8 cellular contexts compared by ENCODE assay signal in the genomic region with DNA sequence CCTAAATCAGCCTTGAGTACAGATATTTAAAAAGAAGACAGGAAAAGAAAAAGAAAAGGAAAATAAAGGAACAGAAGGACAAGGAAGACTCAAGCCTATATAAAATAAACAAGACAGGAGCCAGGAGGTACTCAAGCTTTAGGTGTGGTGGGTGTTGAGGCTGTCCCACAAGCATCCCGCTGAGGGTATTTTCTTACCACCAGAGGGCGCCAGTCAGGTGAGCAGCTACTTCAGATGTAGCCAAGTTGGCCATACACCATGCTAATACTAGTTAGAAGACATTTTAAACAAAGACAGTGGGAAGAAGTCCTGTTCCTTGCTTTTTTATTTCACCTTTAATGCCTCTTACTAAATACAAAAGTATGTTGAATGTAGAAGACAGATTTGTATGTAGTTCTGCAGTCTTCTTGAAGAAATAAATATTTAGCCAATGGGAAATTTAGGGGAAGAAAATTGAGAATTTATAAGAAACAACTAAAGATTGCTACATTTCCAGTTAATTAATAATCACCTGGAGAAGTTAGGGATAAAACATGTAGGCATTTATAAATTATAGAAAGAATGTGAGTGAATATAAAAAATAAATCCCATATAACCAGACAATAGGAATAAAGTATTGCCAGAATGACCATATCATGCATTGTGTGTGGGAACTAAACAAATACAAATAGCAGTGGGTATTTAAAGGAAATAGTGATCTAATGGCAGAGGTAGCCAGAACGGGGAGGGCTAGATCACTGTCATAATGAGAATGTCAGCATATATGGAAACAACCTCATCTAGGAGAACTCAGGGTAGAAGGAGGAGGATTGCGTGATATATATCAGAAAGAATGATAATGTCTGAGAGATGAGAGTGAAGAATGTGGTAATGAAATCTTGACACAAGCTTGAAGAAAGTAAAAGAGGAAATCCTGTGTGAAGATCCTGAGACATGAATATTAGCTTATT.
A peak's percentile ranks its signal among the peaks of the same experiment; 100 is the strongest.
DNase-seq lines count a peak whose midpoint lies in the region; ATAC-seq lines count a peak whose summit lies in the region.

No MANE protein-coding gene starts in this region.

- DNase-seq in DMS114 treated with DMSO at 0.1 percent for 48 hours (lab: John Stamatoyannopoulos, UW; ENCODE audit: unreplicated experiment) (peak; percentile 1), RPMI7951 (ENCODE audit: low read depth) (peak; percentile 76), germinal center (ENCODE audit: low spot score) (peak; percentile 44), renal cortical epithelial cell (ENCODE audit: low read depth) (peak; percentile 71), GOT3 (lab: John Stamatoyannopoulos, UW) (no peak)
- peak; percentile 41 to 43 for DNase-seq in activated T-helper 1 cell treated with anti-CD3 and anti-CD28 coated beads, Interleukin-2, amount 50 U/mL, for 16 hours (ENCODE audit: low read depth in 1 of 2, low spot score in 1 of 2)

- ATAC-seq in GM19452 (IDR thresholded peaks at IDR 0.05; ENCODE audit: unreplicated experiment): peak; percentile 88
- peak; percentile 63 for ATAC-seq in HG03558 (IDR thresholded peaks at IDR 0.05; ENCODE audit: extremely low read depth, unreplicated experiment)
